In genomic region chr5:147639303-147639702, GRCh38 we compare ENCODE assay signal across 1 cellular context.
TF ChIP-seq lines count a peak whose summit lies in the region.

No MANE protein-coding gene starts in this region.

TF ChIP-seq in HepG2, 621 proteins besides CTCF, POLR2A, EP300 and RAD21 (continued from another document and continues in another):
- peak; percentile 77; the same call in 1 of the 2 replicates for TF ChIP-seq AHDC1 (CRISPR knock-in tag; IDR thresholded peaks at IDR 0.05; ENCODE audit: borderline replicate concordance)
- TF ChIP-seq HHEX (CRISPR knock-in tag; IDR thresholded peaks at IDR 0.05), result peak; percentile 16; the same call in 1 of the 2 replicates
- no peak for TF ChIP-seq JUND (CRISPR knock-in tag; IDR thresholded peaks at IDR 0.05)
- no peak for TF ChIP-seq TAF15 (IDR thresholded peaks at IDR 0.05; ENCODE audit: low read depth, low read length, poor library complexity, severe bottlenecking)
- no peak for TF ChIP-seq ZNF275 (CRISPR knock-in tag; IDR thresholded peaks at IDR 0.05; ENCODE audit: borderline replicate concordance)
- TF ChIP-seq FOXA3 (CRISPR knock-in tag; IDR thresholded peaks at IDR 0.05), result peak; percentile 72
- TF ChIP-seq SIX4 (CRISPR knock-in tag; IDR thresholded peaks at IDR 0.05), result no peak
- peak; percentile 37; the same call in 1 of the 2 replicates for TF ChIP-seq MAX (IDR thresholded peaks at IDR 0.05)
- no peak for TF ChIP-seq ZNF75D (CRISPR knock-in tag; IDR thresholded peaks at IDR 0.05; ENCODE audit: borderline replicate concordance)
- peak; percentile 75 for TF ChIP-seq NCOA2 (CRISPR knock-in tag; IDR thresholded peaks at IDR 0.05)
- no peak for TF ChIP-seq ZNF674 (CRISPR knock-in tag; IDR thresholded peaks at IDR 0.05; ENCODE audit: low read depth)
- TF ChIP-seq HNF4G (IDR thresholded peaks at IDR 0.05; ENCODE audit: borderline replicate concordance, low read depth, low read length), result no peak
- TF ChIP-seq HNF4G (CRISPR knock-in tag; IDR thresholded peaks at IDR 0.05; ENCODE audit: borderline replicate concordance, low read depth), result no peak
- TF ChIP-seq ZNF576 (CRISPR knock-in tag; IDR thresholded peaks at IDR 0.05), result no peak
- peak; percentile 40; the same call in 1 of the 2 replicates for TF ChIP-seq ARID3A (IDR thresholded peaks at IDR 0.05; ENCODE audit: low read depth, low read length)
- TF ChIP-seq RERE (CRISPR knock-in tag; IDR thresholded peaks at IDR 0.05; ENCODE audit: low read depth), result peak; percentile 76
- no peak for TF ChIP-seq SNAPC5 (CRISPR knock-in tag; IDR thresholded peaks at IDR 0.05; ENCODE audit: borderline replicate concordance)
- no peak for TF ChIP-seq CREB1 (IDR thresholded peaks at IDR 0.05)
- TF ChIP-seq CREB1 (CRISPR knock-in tag; IDR thresholded peaks at IDR 0.05), result peak; percentile 66
- TF ChIP-seq ZNF577 (CRISPR knock-in tag; IDR thresholded peaks at IDR 0.05; ENCODE audit: borderline replicate concordance, low read depth), result no peak
- peak; percentile 69 for TF ChIP-seq NR2F6 (IDR thresholded peaks at IDR 0.05)
- TF ChIP-seq NR2F6 (CRISPR knock-in tag; IDR thresholded peaks at IDR 0.05), result 0 out of 2 replicates have a peak, but pooled peaks have one; percentile 36
- no peak for TF ChIP-seq WIZ (CRISPR knock-in tag; IDR thresholded peaks at IDR 0.05)
- no peak for TF ChIP-seq RARG (CRISPR knock-in tag; IDR thresholded peaks at IDR 0.05; ENCODE audit: low read depth)
- peak; percentile 64; the same call in 1 of the 2 replicates for TF ChIP-seq SIX1 (CRISPR knock-in tag; IDR thresholded peaks at IDR 0.05; ENCODE audit: borderline replicate concordance)
- no peak for TF ChIP-seq CEBPB (IDR thresholded peaks at IDR 0.05; ENCODE audit: borderline replicate concordance, low read depth, low read length)
- peak; percentile 45; the same call in 1 of the 2 replicates for TF ChIP-seq ZGPAT (CRISPR knock-in tag; IDR thresholded peaks at IDR 0.05)
- TF ChIP-seq ARID4A (CRISPR knock-in tag; IDR thresholded peaks at IDR 0.05; ENCODE audit: borderline replicate concordance), result no peak
- peak; percentile 97 for TF ChIP-seq SOX5 (CRISPR knock-in tag; IDR thresholded peaks at IDR 0.05; ENCODE audit: borderline replicate concordance)
- TF ChIP-seq NFKB2 (CRISPR knock-in tag; IDR thresholded peaks at IDR 0.05; ENCODE audit: borderline replicate concordance), result no peak
- TF ChIP-seq MTF1 (CRISPR knock-in tag; IDR thresholded peaks at IDR 0.05), result no peak
- peak; percentile 80; the same call in 1 of the 2 replicates for TF ChIP-seq NFIC (IDR thresholded peaks at IDR 0.05; ENCODE audit: low read length)
- peak; percentile 71 for TF ChIP-seq RARA (CRISPR knock-in tag; IDR thresholded peaks at IDR 0.05)
- peak; percentile 46; the same call in 1 of the 2 replicates for TF ChIP-seq HDAC1 (CRISPR knock-in tag; IDR thresholded peaks at IDR 0.05)
- TF ChIP-seq TBX2 (CRISPR knock-in tag; IDR thresholded peaks at IDR 0.05; ENCODE audit: borderline replicate concordance), result no peak
- TF ChIP-seq ZNF569 (CRISPR knock-in tag; IDR thresholded peaks at IDR 0.05; ENCODE audit: borderline replicate concordance), result no peak
